Comparison of ENCODE assay signal across 37 cellular contexts in genomic region chr5:31583129-31583528, GRCh38. TPM values are rescaled to one million over a fixed set of nuclear protein-coding genes. Genes with fewer than 3 reads are reported as not detected.
"Had no signal": no experiment of that assay in that cellular context is flagged by ENCODE, and none has a peak within 500 bp of the region (broad histone marks: within the 10 kb centered on the region; RNA-seq: fewer than 3 reads in every experiment).

No MANE protein-coding gene starts in this region.

- H3K4me3 ChIP-seq: MG63 had no signal

- H3K36me3 ChIP-seq: MG63 had no signal

- DNase-seq: Kasumi-1, MG63, MM.1S, MV-4-11, NCI-H1048, NCI-H1092, NCI-H1092 treated with DMSO at 0.1 percent for 48 hours, NCI-H1105, NCI-H1105 treated with DMSO at 0.1 percent for 48 hours, NCI-H1417, NCI-H1417 treated with DMSO at 0.1 percent for 48 hours, NCI-H1436, NCI-H1436 treated with DMSO at 0.1 percent for 48 hours, NCI-H146, NCI-H1694, NCI-H1694 treated with DMSO at 0.1 percent for 48 hours, NCI-H187, NCI-H187 treated with DMSO at 0.1 percent for 48 hours, NCI-H1930, NCI-H2029, NCI-H2029 treated with DMSO at 0.1 percent for 48 hours, NCI-H2081, NCI-H2081 treated with DMSO at 0.1 percent for 48 hours, NCI-H2107, NCI-H2171, NCI-H2171 treated with DMSO at 0.1 percent for 48 hours, NCI-H2227 treated with DMSO at 0.1 percent for 48 hours, NCI-H226, NCI-H345, NCI-H446, NCI-H446 treated with DMSO at 0.1 percent for 48 hours, NCI-H510A, NCI-H510A treated with DMSO at 0.1 percent for 48 hours, NCI-H524, NCI-H524 treated with DMSO at 0.1 percent for 48 hours had no signal

- H3K9me3 ChIP-seq: MG63 had no signal

RNA-seq across cellular contexts. Expression of gene PDZD2, which starts 55.8 kb away (rescaled TPM):
- total RNA-seq: LHCN-M2, NCI-H460 had no signal
